Comparison of ENCODE assay signal across 8 cellular contexts in genomic region chr3:197001972-197002700, GRCh38. TPM values are rescaled to one million over a fixed set of nuclear protein-coding genes. Genes with fewer than 3 reads are reported as not detected.
DNase-seq lines count a peak whose midpoint lies in the region; ATAC-seq and TF ChIP-seq lines count a peak whose summit lies in the region.

No MANE protein-coding gene starts in this region.

- no peaks in the 10 kb centered on the region for H3K79me2 ChIP-seq in Karpas-422 (ENCODE audit: low read length)

- ATAC-seq in central memory CD8-positive, alpha-beta T cell (replicated peaks; ENCODE audit: extremely low read depth, poor library complexity, severe bottlenecking) = no peak
- ATAC-seq in GM18517 (IDR thresholded peaks at IDR 0.05; ENCODE audit: unreplicated experiment) (no peak), GM18867 (IDR thresholded peaks at IDR 0.05; ENCODE audit: unreplicated experiment) (no peak)

- no peak overlapping the region for H3K27ac ChIP-seq in Karpas-422 (ENCODE audit: low read length)

- H2AFZ ChIP-seq in Karpas-422 (ENCODE audit: low read length) = peak overlapping the region; percentile 96

- peak overlapping the region; percentile 77 for H3K4me3 ChIP-seq in Karpas-422 (ENCODE audit: low read length)

- H3K9me3 ChIP-seq in Karpas-422 (ENCODE audit: low read length) = no peaks in the 10 kb centered on the region

- H3K4me2 ChIP-seq in Karpas-422 (ENCODE audit: low read depth, low read length, poor library complexity, severe bottlenecking) = peak overlapping the region; percentile 87

- H3K27ac Mint-ChIP-seq in T-helper 2 cell treated with Interferon-gamma antibody and Interleukin-4, amounts not matched to agents 5 μg/mL and 100 μg/mL, for 36 hours = peak overlapping the region; percentile 81
- peak overlapping the region; percentile 59 for H3K27ac Mint-ChIP-seq in central memory CD8-positive, alpha-beta T cell (ENCODE audit: low read depth)
- peak overlapping the region; percentile 82 for H3K27ac Mint-ChIP-seq in type B pancreatic cell

- H3K9me2 ChIP-seq in Karpas-422 (replicated peaks; ENCODE audit: insufficient read depth, low read length) = no peaks in the 10 kb centered on the region

- H3K4me1 Mint-ChIP-seq in T-helper 2 cell treated with Interferon-gamma antibody and Interleukin-4, amounts not matched to agents 5 μg/mL and 100 μg/mL, for 36 hours (ENCODE audit: low read depth) = peaks cover 8% of the 10 kb centered on the region
- H3K4me1 Mint-ChIP-seq in central memory CD8-positive, alpha-beta T cell = no peaks in the 10 kb centered on the region
- peaks cover 4% of the 10 kb centered on the region for H3K4me1 Mint-ChIP-seq in type B pancreatic cell (ENCODE audit: unreplicated experiment)

- H3K27me3 Mint-ChIP-seq in T-helper 2 cell treated with Interferon-gamma antibody and Interleukin-4, amounts not matched to agents 5 μg/mL and 100 μg/mL, for 36 hours (ENCODE audit: low read depth) = peaks cover 2% of the 10 kb centered on the region
- no peaks in the 10 kb centered on the region for H3K27me3 Mint-ChIP-seq in central memory CD8-positive, alpha-beta T cell
- H3K27me3 Mint-ChIP-seq in type B pancreatic cell = peaks cover 5% of the 10 kb centered on the region

- no peak for TF ChIP-seq CTCF in type B pancreatic cell (conservative IDR thresholded peaks at IDR 0.05)

- H3K9ac ChIP-seq in Karpas-422 (ENCODE audit: low read length) = peak overlapping the region; percentile 80

- H3K27me3 ChIP-seq in Karpas-422 (ENCODE audit: low read length) = no peaks in the 10 kb centered on the region

- no peaks in the 10 kb centered on the region for H4K20me1 ChIP-seq in Karpas-422 (ENCODE audit: insufficient read depth, low read depth, low read length)

- no peak for DNase-seq in T-helper 2 cell treated with Interferon-gamma antibody and Interleukin-4, amounts not matched to agents 5 μg/mL and 100 μg/mL, for 36 hours (ENCODE audit: low spot score)
- DNase-seq in T-helper 2 cell (no peak), Karpas-422 (peak; percentile 66), medulla oblongata (ENCODE audit: extremely low spot score) (peak; percentile 15), type B pancreatic cell (ENCODE audit: extremely low spot score, unreplicated experiment) (no peak)
- no peak for DNase-seq in central memory CD8-positive, alpha-beta T cell (ENCODE audit: low spot score in 2 of 2)

- no peaks in the 10 kb centered on the region for H3K36me3 ChIP-seq in Karpas-422 (ENCODE audit: insufficient read depth, low read length)

- H3K4me1 ChIP-seq in Karpas-422 (ENCODE audit: low read length) = peaks cover 22% of the 10 kb centered on the region

- H3K36me3 Mint-ChIP-seq in T-helper 2 cell treated with Interferon-gamma antibody and Interleukin-4, amounts not matched to agents 5 μg/mL and 100 μg/mL, for 36 hours (ENCODE audit: low read depth) = no peaks in the 10 kb centered on the region
- H3K36me3 Mint-ChIP-seq in central memory CD8-positive, alpha-beta T cell (ENCODE audit: insufficient read depth) = peaks cover 9% of the 10 kb centered on the region
- H3K36me3 Mint-ChIP-seq in type B pancreatic cell = peaks cover 5% of the 10 kb centered on the region

- no peaks in the 10 kb centered on the region for H3K9me3 Mint-ChIP-seq in T-helper 2 cell treated with Interferon-gamma antibody and Interleukin-4, amounts not matched to agents 5 μg/mL and 100 μg/mL, for 36 hours
- no peaks in the 10 kb centered on the region for H3K9me3 Mint-ChIP-seq in central memory CD8-positive, alpha-beta T cell
- no peaks in the 10 kb centered on the region for H3K9me3 Mint-ChIP-seq in type B pancreatic cell

- peak overlapping the region; percentile 82 for H3K4me3 Mint-ChIP-seq in T-helper 2 cell treated with Interferon-gamma antibody and Interleukin-4, amounts not matched to agents 5 μg/mL and 100 μg/mL, for 36 hours
- H3K4me3 Mint-ChIP-seq in central memory CD8-positive, alpha-beta T cell = peak overlapping the region; percentile 82
- peak overlapping the region; percentile 86 for H3K4me3 Mint-ChIP-seq in type B pancreatic cell

RNA-seq across cellular contexts. Expression of gene MELTF, which starts 27.5 kb away (rescaled TPM):
- 0.07 and 0.43 TPM in 2 replicates for total RNA-seq in Karpas-422 (2014; rRNA removed; shearing (Covaris generic); ENCODE audit: low replicate concordance)
- total RNA-seq in type B pancreatic cell (ENCODE audit: low replicate concordance) = 3.0 and 7.6 TPM in 2 replicates

RNA-seq across cellular contexts. Expression of gene PIGZ, which starts 33.5 kb away (rescaled TPM):
- total RNA-seq in Karpas-422 (2014; rRNA removed; shearing (Covaris generic); ENCODE audit: low replicate concordance) = 0.37 and 1.1 TPM in 2 replicates
- total RNA-seq in type B pancreatic cell (ENCODE audit: low replicate concordance) = 1.6 and 2.0 TPM in 2 replicates

RNA-seq across cellular contexts. Expression of gene NCBP2, which starts 59.8 kb away (rescaled TPM):
- 73.0 and 81.8 TPM in 2 replicates for total RNA-seq in Karpas-422 (2014; rRNA removed; shearing (Covaris generic); ENCODE audit: low replicate concordance)
- 61.1 and 81.2 TPM in 2 replicates for total RNA-seq in type B pancreatic cell (ENCODE audit: low replicate concordance)

Comparison
In these comparisons a context has a peak if more than half of its experiments do, and no peak if none do; other contexts are left out.
1. DNase-seq: peak in Karpas-422 (single experiment) and medulla oblongata (single experiment); none in T-helper 2 cell treated with Interferon-gamma antibody and Interleukin-4, amounts not matched to agents 5 μg/mL and 100 μg/mL, for 36 hours (single experiment), T-helper 2 cell (0 of 5), central memory CD8-positive, alpha-beta T cell (0 of 2) and type B pancreatic cell (single experiment).
2. Peak in every context shown above with its lines, with median percentiles within 50 percentile points of each other: H3K27ac Mint-ChIP-seq and H3K4me3 Mint-ChIP-seq.